23 cellular contexts compared by ENCODE assay signal in the genomic region with DNA sequence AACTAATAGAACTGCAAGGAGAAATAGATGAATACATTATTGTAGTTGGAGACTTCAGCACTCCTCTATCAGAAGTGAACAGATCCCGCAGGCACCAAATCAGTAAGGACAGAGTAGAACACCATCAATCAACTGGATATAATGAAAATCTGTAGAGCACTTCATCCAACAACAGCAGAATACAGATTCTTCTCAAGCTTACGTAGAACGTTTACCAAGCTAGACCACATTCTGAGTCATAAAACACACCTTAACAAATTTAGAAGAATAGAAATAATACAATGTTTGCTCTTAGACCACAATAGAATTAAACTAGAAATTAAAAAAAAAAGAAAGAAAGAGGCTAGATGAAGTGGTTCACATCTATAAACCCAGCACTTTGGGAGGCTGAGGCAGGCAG.
"Had no signal": no experiment of that assay in that cellular context is flagged by ENCODE, and none has a peak within 500 bp of the region (broad histone marks: within the 10 kb centered on the region; RNA-seq: fewer than 3 reads in every experiment).

No MANE protein-coding gene starts in this region.

- H3K4me1 Mint-ChIP-seq: T-helper 17 cell had no signal

- H3K4me3 ChIP-seq: SJCRH30 had no signal

- DNase-seq: Kasumi-1, KG1, MV-4-11, NCI-H1048, NCI-H1105 treated with DMSO at 0.1 percent for 48 hours, NCI-H1417 treated with DMSO at 0.1 percent for 48 hours, NCI-H146, NCI-H1694 treated with DMSO at 0.1 percent for 48 hours, NCI-H1930, NCI-H2107, NCI-H2227 treated with DMSO at 0.1 percent for 48 hours, NCI-H446 treated with DMSO at 0.1 percent for 48 hours, NCI-H510A treated with DMSO at 0.1 percent for 48 hours, NCI-H526, NCI-H748 treated with DMSO at 0.1 percent for 48 hours, SHP77 treated with DMSO at 0.1 percent for 48 hours, SJCRH30, T-helper 1 cell, T-helper 17 cell had no signal

- ATAC-seq: Panc1, Right ventricle myocardium inferior, SK-N-SH treated with all-trans-retinoic acid at 6 μM for 48 hours, T-helper 17 cell had no signal

- H3K27ac Mint-ChIP-seq: T-helper 17 cell had no signal

- H3K4me1 ChIP-seq: SJCRH30 had no signal

- H3K27ac ChIP-seq: RWPE1, SJCRH30 had no signal

- H3K4me3 Mint-ChIP-seq: T-helper 17 cell had no signal

- H3K27me3 ChIP-seq: SJCRH30 had no signal

- H3K36me3 ChIP-seq: SJCRH30 had no signal
